ENCODE assay signal across 14 cellular contexts in genomic region chr6:34151321-34152041, GRCh38. TPM values are rescaled to one million over a fixed set of nuclear protein-coding genes. Genes with fewer than 3 reads are reported as not detected.
DNase-seq lines count a peak whose midpoint lies in the region; ATAC-seq and FAIRE-seq lines count a peak whose summit lies in the region.
"Had no signal": no experiment of that assay in that cellular context is flagged by ENCODE, and none has a peak within 500 bp of the region (broad histone marks: within the 10 kb centered on the region; RNA-seq: fewer than 3 reads in every experiment).

No MANE protein-coding gene starts in this region.

- DNase-seq in activated CD8-positive, alpha-beta memory T cell treated with anti-CD3 and anti-CD28 coated beads, Interleukin-2, amount 50 U/mL, for 4 hours = peak; percentile 18
- DNase-seq in activated CD8-positive, alpha-beta memory T cell treated with anti-CD3 and anti-CD28 coated beads, Interleukin-2, amount 10 ng/mL, durations not matched to agents 7 days and 5 days = no peak
- DNase-seq in NCI-H1105 treated with DMSO at 0.1 percent for 48 hours (lab: John Stamatoyannopoulos, UW) = peak; percentile 75
- peak; percentile 48 for DNase-seq in ecto neural progenitor cell (ENCODE audit: low spot score)
- DNase-seq in sciatic nerve (ENCODE audit: low spot score) = peak; percentile 33
- no peak for DNase-seq in MV-4-11 (lab: John Stamatoyannopoulos, UW)
- DNase-seq in HTR-8/SVneo (ENCODE audit: insufficient read length, low spot score) = no peak
- no peak for DNase-seq in left colon
- DNase-seq: foreskin fibroblast, SW 1271 had no signal

- no peaks in the 10 kb centered on the region for H3K9me3 Mint-ChIP-seq in activated CD8-positive, alpha-beta memory T cell treated with anti-CD3 and anti-CD28 coated beads, Interleukin-2, amount 10 ng/mL, durations not matched to agents 7 days and 5 days (ENCODE audit: low read depth)
- H3K9me3 Mint-ChIP-seq: activated naive CD4-positive, alpha-beta T cell treated with anti-CD3 and anti-CD28 coated beads, Interleukin-2, amount 50 U/mL, for 72 hours had no signal

- H3K4me1 Mint-ChIP-seq in activated CD8-positive, alpha-beta memory T cell treated with anti-CD3 and anti-CD28 coated beads, Interleukin-2, amount 10 ng/mL, durations not matched to agents 7 days and 5 days = peaks cover 9% of the 10 kb centered on the region

- H3K4me3 Mint-ChIP-seq in activated CD8-positive, alpha-beta memory T cell treated with anti-CD3 and anti-CD28 coated beads, Interleukin-2, amount 10 ng/mL, durations not matched to agents 7 days and 5 days = no peak overlapping the region

- no peak overlapping the region for H3K27ac Mint-ChIP-seq in activated CD8-positive, alpha-beta memory T cell treated with anti-CD3 and anti-CD28 coated beads, Interleukin-2, amount 10 ng/mL, durations not matched to agents 7 days and 5 days
- H3K27ac Mint-ChIP-seq: activated naive CD4-positive, alpha-beta T cell treated with anti-CD3 and anti-CD28 coated beads, Interleukin-2, amount 50 U/mL, for 72 hours had no signal

- no peak for ATAC-seq in activated CD8-positive, alpha-beta memory T cell treated with anti-CD3 and anti-CD28 coated beads, Interleukin-2, amount 10 ng/mL, durations not matched to agents 7 days and 5 days
- ATAC-seq in sciatic nerve (no peak), left colon (no peak)
- ATAC-seq: activated naive CD4-positive, alpha-beta T cell treated with anti-CD3 and anti-CD28 coated beads, Interleukin-2, amount 50 U/mL, for 72 hours had no signal

- intact Hi-C loops in sciatic nerve (cut with DNase I) = no loop called here
- intact Hi-C loops in left colon (cut with DNase I, micrococcal nuclease) = loop anchor here in 1 of 2 donors (10.0 kb wide), 2 partner anchors 97 to 377 kb away; no protein-coding TSS in a partner anchor

- H3K36me3 Mint-ChIP-seq in activated CD8-positive, alpha-beta memory T cell treated with anti-CD3 and anti-CD28 coated beads, Interleukin-2, amount 10 ng/mL, durations not matched to agents 7 days and 5 days = no peaks in the 10 kb centered on the region
- H3K36me3 Mint-ChIP-seq: activated naive CD4-positive, alpha-beta T cell treated with anti-CD3 and anti-CD28 coated beads, Interleukin-2, amount 50 U/mL, for 72 hours had no signal

- peaks cover 73% of the 10 kb centered on the region for H3K27me3 Mint-ChIP-seq in activated CD8-positive, alpha-beta memory T cell treated with anti-CD3 and anti-CD28 coated beads, Interleukin-2, amount 10 ng/mL, durations not matched to agents 7 days and 5 days

- CTCF ChIA-PET in activated CD8-positive, alpha-beta memory T cell treated with anti-CD3 and anti-CD28 coated beads, Interleukin-2, amount 10 ng/mL, durations not matched to agents 7 days and 5 days (lab: Charles Lee) = interaction anchor here (0.6 to 5.6 kb wide), 3 partner anchors 97 to 603 kb away, joined by 3 to 38 read pairs (median 4); no protein-coding TSS in a partner anchor

- FAIRE-seq in HTR-8/SVneo (lab: Jason Lieb, UNC) = no peak
- FAIRE-seq: endometrium had no signal

RNA-seq across cellular contexts. Expression of gene GRM4, which starts 5.6 kb away (rescaled TPM):
- total RNA-seq in activated CD8-positive, alpha-beta memory T cell treated with anti-CD3 and anti-CD28 coated beads, Interleukin-2, amount 10 ng/mL, durations not matched to agents 7 days and 5 days = not detected
- total RNA-seq in sciatic nerve (not detected), left colon (not detected)
- total RNA-seq: LHCN-M2, subcutaneous adipose tissue had no signal

Comparison
In these comparisons a context has a peak if more than half of its experiments do, and no peak if none do; other contexts are left out.
1. DNase-seq: peak in activated CD8-positive, alpha-beta memory T cell treated with anti-CD3 and anti-CD28 coated beads, Interleukin-2, amount 50 U/mL, for 4 hours (single experiment), NCI-H1105 treated with DMSO at 0.1 percent for 48 hours (single experiment), ecto neural progenitor cell (single experiment) and sciatic nerve (single experiment); none in activated CD8-positive, alpha-beta memory T cell treated with anti-CD3 and anti-CD28 coated beads, Interleukin-2, amount 10 ng/mL, durations not matched to agents 7 days and 5 days (single experiment), MV-4-11 (single experiment), HTR-8/SVneo (single experiment) and left colon (0 of 2).